9 cellular contexts compared by ENCODE assay signal in genomic region chr1:33050221-33051076, GRCh38. TPM values are rescaled to one million over a fixed set of nuclear protein-coding genes. Genes with fewer than 3 reads are reported as not detected.
DNase-seq lines count a peak whose midpoint lies in the region; ATAC-seq, FAIRE-seq and TF ChIP-seq lines count a peak whose summit lies in the region.
"Had no signal": no experiment of that assay in that cellular context is flagged by ENCODE, and none has a peak within 500 bp of the region (broad histone marks: within the 10 kb centered on the region; RNA-seq: fewer than 3 reads in every experiment).

No MANE protein-coding gene starts in this region.

- peaks cover 28 to 45% (median 31%) of the 10 kb centered on the region in 10 experiments for H3K4me1 ChIP-seq in BLaER1 treated with 17β-estradiol and CSF1 and Interleukin-3, amounts not matched to agents 10 nM and 100 nM
- H3K4me1 ChIP-seq in astrocyte (ENCODE audit: insufficient read depth, low read length), result peaks cover 12% of the 10 kb centered on the region

- H3K4me3 Mint-ChIP-seq in astrocyte (ENCODE audit: unreplicated experiment), result no peak overlapping the region

- peaks cover 12% of the 10 kb centered on the region for H3K4me1 Mint-ChIP-seq in astrocyte (ENCODE audit: low read depth, unreplicated experiment)

- no peak overlapping the region for H3K4me3 ChIP-seq in BLaER1 treated with 17β-estradiol and CSF1 and Interleukin-3, amounts not matched to agents 10 nM and 100 nM
- no peak overlapping the region for H3K4me3 ChIP-seq in astrocyte (ENCODE audit: insufficient read depth, low read depth, low read length)

- H3K27me3 Mint-ChIP-seq in astrocyte (ENCODE audit: low read depth, unreplicated experiment), result no peaks in the 10 kb centered on the region

- DNase-seq in M059J (ENCODE audit: low read depth), result peak; percentile 82
- DNase-seq in astrocyte (ENCODE audit: low read depth), result peak; percentile 87
- DNase-seq in myocyte (ENCODE audit: low read depth), result peak; percentile 87
- DNase-seq in stimulated activated CD4-positive, alpha-beta T cell treated with anti-CD3 and anti-CD28 coated beads, Interleukin-4, amount 100 ng/mL, for 4 hours, result no peak
- no peak for DNase-seq in NCI-H2196 (lab: John Stamatoyannopoulos, UW; ENCODE audit: unreplicated experiment)
- DNase-seq: NCI-H524 treated with DMSO at 0.1 percent for 48 hours had no signal

- peak; percentile 23 for FAIRE-seq in astrocyte (lab: Jason Lieb, UNC)

- H2AFZ ChIP-seq in astrocyte (ENCODE audit: low read depth, low read length), result peak overlapping the region; percentile 34

- peak overlapping the region; percentile 97 for H3K27ac Mint-ChIP-seq in astrocyte (ENCODE audit: unreplicated experiment)

- H4K20me1 ChIP-seq in BLaER1 treated with 17β-estradiol and CSF1 and Interleukin-3, amounts not matched to agents 10 nM and 100 nM, result no peaks in the 10 kb centered on the region
- no peaks in the 10 kb centered on the region for H4K20me1 ChIP-seq in astrocyte (ENCODE audit: insufficient read depth, low read length)

- H3K9ac ChIP-seq in BLaER1 treated with 17β-estradiol and CSF1 and Interleukin-3, amounts not matched to agents 10 nM and 100 nM, result peak overlapping the region in 2 of 11 experiments; percentile 29 to 36; a peak in 1 of 22 replicates
- peak overlapping the region; percentile 42 for H3K9ac ChIP-seq in astrocyte (ENCODE audit: low read length)

- no peak for ATAC-seq in HG02763 (IDR thresholded peaks at IDR 0.05; ENCODE audit: unreplicated experiment)
- ATAC-seq in HG02571 (IDR thresholded peaks at IDR 0.05; ENCODE audit: unreplicated experiment), result no peak

- peaks cover 3% of the 10 kb centered on the region for H3K9me3 Mint-ChIP-seq in astrocyte (ENCODE audit: unreplicated experiment)

- no peaks in the 10 kb centered on the region for H3K79me2 ChIP-seq in astrocyte (ENCODE audit: insufficient read depth, low read length)

- H3K36me3 ChIP-seq in BLaER1 treated with 17β-estradiol and CSF1 and Interleukin-3, amounts not matched to agents 10 nM and 100 nM, result no peaks in the 10 kb centered on the region
- no peaks in the 10 kb centered on the region for H3K36me3 ChIP-seq in astrocyte (ENCODE audit: insufficient read depth, low read length)

- TF ChIP-seq CTCF in astrocyte (IDR thresholded peaks at IDR 0.05; ENCODE audit: insufficient read depth, low read depth, low read length), result peak; percentile 7

- H3K9me3 ChIP-seq in BLaER1 treated with 17β-estradiol and CSF1 and Interleukin-3, amounts not matched to agents 10 nM and 100 nM (replicated peaks in 1 of 11), result peaks cover 0 to 21% (median 11%) of the 10 kb centered on the region in 11 experiments; a peak in 14 of 22 replicates
- H3K9me3 ChIP-seq in astrocyte (ENCODE audit: insufficient read depth, low read depth, low read length), result no peaks in the 10 kb centered on the region

- H3K27ac ChIP-seq in BLaER1 treated with 17β-estradiol and CSF1 and Interleukin-3, amounts not matched to agents 10 nM and 100 nM, result peak overlapping the region in 8 of 11 experiments; percentile 3 to 81 (median 27); a peak in 10 of 22 replicates
- peak overlapping the region; percentile 50 for H3K27ac ChIP-seq in astrocyte (ENCODE audit: low read depth, low read length)

- no peaks in the 10 kb centered on the region for H3K27me3 ChIP-seq in BLaER1 treated with 17β-estradiol and CSF1 and Interleukin-3, amounts not matched to agents 10 nM and 100 nM
- H3K27me3 ChIP-seq in astrocyte (ENCODE audit: insufficient read depth, low read length), result no peaks in the 10 kb centered on the region

- H3K36me3 Mint-ChIP-seq in astrocyte (ENCODE audit: low read depth, unreplicated experiment), result no peaks in the 10 kb centered on the region

- peak overlapping the region in 10 of 11 experiments; percentile 2 to 86 (median 70); a peak in 20 of 22 replicates for H3K4me2 ChIP-seq in BLaER1 treated with 17β-estradiol and CSF1 and Interleukin-3, amounts not matched to agents 10 nM and 100 nM
- H3K4me2 ChIP-seq in astrocyte (ENCODE audit: low read length), result peak overlapping the region; percentile 54

RNA-seq across cellular contexts. Expression of gene AK2, which starts 13.8 kb away (rescaled TPM):
- 255 and 332 TPM in 2 replicates for total RNA-seq in M059J (2014; rRNA removed; shearing (Covaris generic))
- total RNA-seq in astrocyte (126 and 138 TPM in 2 replicates), myocyte (127 and 166 TPM in 2 replicates)
- polyA plus RNA-seq in myocyte (2012), result 179 TPM

RNA-seq across cellular contexts. Expression of gene AZIN2, which starts 30.5 kb away (rescaled TPM):
- 0.20 and 2.8 TPM in 2 replicates for total RNA-seq in M059J (2014; rRNA removed; shearing (Covaris generic))
- total RNA-seq in astrocyte (10.1 and 15.6 TPM in 2 replicates), myocyte (5.3 and 10.7 TPM in 2 replicates)
- 58.9 TPM for polyA plus RNA-seq in myocyte (2012)

Comparison
In these comparisons a context has a peak if more than half of its experiments do, and no peak if none do; other contexts are left out.
1. DNase-seq: peak in M059J (single experiment), astrocyte (single experiment) and myocyte (single experiment); none in stimulated activated CD4-positive, alpha-beta T cell treated with anti-CD3 and anti-CD28 coated beads, Interleukin-4, amount 100 ng/mL, for 4 hours (0 of 2) and NCI-H2196 (single experiment).